In the genomic region with DNA sequence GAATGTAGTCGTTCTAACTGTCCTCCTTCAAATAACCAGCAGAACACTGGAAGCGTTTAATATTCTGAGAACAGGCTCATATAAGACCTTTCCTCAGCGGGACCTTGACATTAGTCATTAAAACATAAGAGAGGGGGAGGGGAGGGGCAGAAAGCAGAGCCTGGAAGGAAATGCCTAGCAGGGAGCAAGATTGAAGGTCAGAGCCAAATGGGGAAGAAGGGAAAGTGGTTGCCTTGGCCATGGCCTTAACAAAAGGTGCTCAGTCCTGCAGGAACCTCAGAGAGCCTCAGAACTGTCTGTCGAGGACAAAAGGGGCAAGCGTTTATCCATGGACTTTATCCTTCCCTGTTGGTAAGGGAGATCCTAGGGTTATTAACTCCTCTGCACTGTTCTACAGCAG, we compare ENCODE assay signal across 1 cellular context.
TF ChIP-seq lines count a peak whose summit lies in the region.

No MANE protein-coding gene starts in this region.

TF ChIP-seq in HCT116, 20 proteins besides CTCF, POLR2A, EP300 and RAD21 (continued from another document):
- TF ChIP-seq, protein P1, sequence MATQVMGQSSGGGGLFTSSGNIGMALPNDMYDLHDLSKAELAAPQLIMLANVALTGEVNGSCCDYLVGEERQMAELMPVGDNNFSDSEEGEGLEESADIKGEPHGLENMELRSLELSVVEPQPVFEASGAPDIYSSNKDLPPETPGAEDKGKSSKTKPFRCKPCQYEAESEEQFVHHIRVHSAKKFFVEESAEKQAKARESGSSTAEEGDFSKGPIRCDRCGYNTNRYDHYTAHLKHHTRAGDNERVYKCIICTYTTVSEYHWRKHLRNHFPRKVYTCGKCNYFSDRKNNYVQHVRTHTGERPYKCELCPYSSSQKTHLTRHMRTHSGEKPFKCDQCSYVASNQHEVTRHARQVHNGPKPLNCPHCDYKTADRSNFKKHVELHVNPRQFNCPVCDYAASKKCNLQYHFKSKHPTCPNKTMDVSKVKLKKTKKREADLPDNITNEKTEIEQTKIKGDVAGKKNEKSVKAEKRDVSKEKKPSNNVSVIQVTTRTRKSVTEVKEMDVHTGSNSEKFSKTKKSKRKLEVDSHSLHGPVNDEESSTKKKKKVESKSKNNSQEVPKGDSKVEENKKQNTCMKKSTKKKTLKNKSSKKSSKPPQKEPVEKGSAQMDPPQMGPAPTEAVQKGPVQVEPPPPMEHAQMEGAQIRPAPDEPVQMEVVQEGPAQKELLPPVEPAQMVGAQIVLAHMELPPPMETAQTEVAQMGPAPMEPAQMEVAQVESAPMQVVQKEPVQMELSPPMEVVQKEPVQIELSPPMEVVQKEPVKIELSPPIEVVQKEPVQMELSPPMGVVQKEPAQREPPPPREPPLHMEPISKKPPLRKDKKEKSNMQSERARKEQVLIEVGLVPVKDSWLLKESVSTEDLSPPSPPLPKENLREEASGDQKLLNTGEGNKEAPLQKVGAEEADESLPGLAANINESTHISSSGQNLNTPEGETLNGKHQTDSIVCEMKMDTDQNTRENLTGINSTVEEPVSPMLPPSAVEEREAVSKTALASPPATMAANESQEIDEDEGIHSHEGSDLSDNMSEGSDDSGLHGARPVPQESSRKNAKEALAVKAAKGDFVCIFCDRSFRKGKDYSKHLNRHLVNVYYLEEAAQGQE (IDR thresholded peaks at IDR 0.05; ENCODE audit: low read depth): no peak
- TF ChIP-seq YY1 (IDR thresholded peaks at IDR 0.05; ENCODE audit: extremely low read depth, insufficient replicate concordance, low read depth, low read length): no peak
- TF ChIP-seq, protein P2, sequence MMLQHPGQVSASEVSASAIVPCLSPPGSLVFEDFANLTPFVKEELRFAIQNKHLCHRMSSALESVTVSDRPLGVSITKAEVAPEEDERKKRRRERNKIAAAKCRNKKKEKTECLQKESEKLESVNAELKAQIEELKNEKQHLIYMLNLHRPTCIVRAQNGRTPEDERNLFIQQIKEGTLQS (IDR thresholded peaks at IDR 0.05): no peak
- no peak for TF ChIP-seq CEBPB (IDR thresholded peaks at IDR 0.05; ENCODE audit: low read depth)
- no peak for TF ChIP-seq SP1 (IDR thresholded peaks at IDR 0.05; ENCODE audit: low read depth)
- TF ChIP-seq EGR1 (IDR thresholded peaks at IDR 0.05; ENCODE audit: low read depth): no peak
- no peak for TF ChIP-seq ZFX (IDR thresholded peaks at IDR 0.05)
- TF ChIP-seq, protein P3, sequence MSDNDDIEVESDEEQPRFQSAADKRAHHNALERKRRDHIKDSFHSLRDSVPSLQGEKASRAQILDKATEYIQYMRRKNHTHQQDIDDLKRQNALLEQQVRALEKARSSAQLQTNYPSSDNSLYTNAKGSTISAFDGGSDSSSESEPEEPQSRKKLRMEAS (IDR thresholded peaks at IDR 0.05): no peak
- no peak for TF ChIP-seq FOSL1 (IDR thresholded peaks at IDR 0.05; ENCODE audit: low read depth)
- TF ChIP-seq, protein P4, sequence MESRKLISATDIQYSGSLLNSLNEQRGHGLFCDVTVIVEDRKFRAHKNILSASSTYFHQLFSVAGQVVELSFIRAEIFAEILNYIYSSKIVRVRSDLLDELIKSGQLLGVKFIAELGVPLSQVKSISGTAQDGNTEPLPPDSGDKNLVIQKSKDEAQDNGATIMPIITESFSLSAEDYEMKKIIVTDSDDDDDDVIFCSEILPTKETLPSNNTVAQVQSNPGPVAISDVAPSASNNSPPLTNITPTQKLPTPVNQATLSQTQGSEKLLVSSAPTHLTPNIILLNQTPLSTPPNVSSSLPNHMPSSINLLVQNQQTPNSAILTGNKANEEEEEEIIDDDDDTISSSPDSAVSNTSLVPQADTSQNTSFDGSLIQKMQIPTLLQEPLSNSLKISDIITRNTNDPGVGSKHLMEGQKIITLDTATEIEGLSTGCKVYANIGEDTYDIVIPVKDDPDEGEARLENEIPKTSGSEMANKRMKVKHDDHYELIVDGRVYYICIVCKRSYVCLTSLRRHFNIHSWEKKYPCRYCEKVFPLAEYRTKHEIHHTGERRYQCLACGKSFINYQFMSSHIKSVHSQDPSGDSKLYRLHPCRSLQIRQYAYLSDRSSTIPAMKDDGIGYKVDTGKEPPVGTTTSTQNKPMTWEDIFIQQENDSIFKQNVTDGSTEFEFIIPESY (IDR thresholded peaks at IDR 0.05; ENCODE audit: extremely low read depth, insufficient replicate concordance, low read length): no peak
- no peak for TF ChIP-seq EZH2 (IDR thresholded peaks at IDR 0.05)
- no peak for TF ChIP-seq JUND (IDR thresholded peaks at IDR 0.05)
- no peak for TF ChIP-seq TCF7L2 (IDR thresholded peaks at IDR 0.05; ENCODE audit: borderline replicate concordance, extremely low read depth, insufficient read depth, insufficient read length)
- TF ChIP-seq POLR2AphosphoS5 (IDR thresholded peaks at IDR 0.05; ENCODE audit: low read depth, low read length): no peak
- no peak for TF ChIP-seq ELF1 (IDR thresholded peaks at IDR 0.05; ENCODE audit: borderline replicate concordance, low read depth)
- no peak for TF ChIP-seq ZNF274 (IDR thresholded peaks at IDR 0.05; ENCODE audit: low read depth, low read length)
- no peak for TF ChIP-seq EZH2phosphoT487 (IDR thresholded peaks at IDR 0.05; ENCODE audit: borderline replicate concordance)
- no peak for TF ChIP-seq SIN3A (IDR thresholded peaks at IDR 0.05; ENCODE audit: low read depth)
TF ChIP-seq in HCT116: peak in this region for 0.
